20 cellular contexts compared by ENCODE assay signal in the genomic region with DNA sequence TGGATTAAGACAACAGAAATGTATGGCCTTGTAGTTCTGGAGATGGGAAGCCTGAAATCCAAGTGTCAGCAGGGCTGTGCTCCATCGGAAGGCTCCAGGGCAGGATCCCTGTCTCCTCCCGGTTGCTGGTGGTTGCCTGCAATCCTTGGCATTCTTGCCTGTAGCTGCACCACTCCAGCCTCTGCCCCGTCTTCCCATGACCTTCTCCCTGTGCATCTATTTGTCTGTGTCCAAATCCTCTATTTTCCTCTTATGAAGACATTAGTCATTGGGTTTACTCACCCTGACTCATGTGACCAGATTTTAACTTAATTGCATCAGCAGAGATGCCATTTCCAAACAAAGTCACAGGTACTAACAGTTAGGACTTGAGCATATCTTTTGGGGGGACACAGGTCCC. TPM values are rescaled to one million over a fixed set of nuclear protein-coding genes. Genes with fewer than 3 reads are reported as not detected.
A peak's percentile ranks its signal among the peaks of the same experiment; 100 is the strongest.
DNase-seq lines count a peak whose midpoint lies in the region; ATAC-seq and TF ChIP-seq lines count a peak whose summit lies in the region.
"Had no signal": no experiment of that assay in that cellular context is flagged by ENCODE, and none has a peak within 500 bp of the region (broad histone marks: within the 10 kb centered on the region; RNA-seq: fewer than 3 reads in every experiment).

No MANE protein-coding gene starts in this region.

- intact Hi-C loops in mammary epithelial cell (cut with micrococcal nuclease): no loop called here
- intact Hi-C loops in right cardiac atrium (cut with DNase I): no loop called here

- no peaks in the 10 kb centered on the region for H3K4me1 Mint-ChIP-seq in activated CD8-positive, alpha-beta memory T cell treated with anti-CD3 and anti-CD28 coated beads, Interleukin-2, amount 10 ng/mL, durations not matched to agents 7 days and 5 days

- H3K27me3 ChIP-seq in mammary epithelial cell (ENCODE audit: insufficient read depth, low read length) (no peaks in the 10 kb centered on the region), H7 (ENCODE audit: control insufficient read depth, insufficient read depth, low read length) (no peaks in the 10 kb centered on the region), right cardiac atrium (ENCODE audit: control insufficient read depth, insufficient read depth) (no peaks in the 10 kb centered on the region)
- H3K27me3 ChIP-seq: neutrophil had no signal

- no peak overlapping the region for H3K9ac ChIP-seq in mammary epithelial cell (ENCODE audit: insufficient read depth, low read length)

- no peak overlapping the region for H3K27ac Mint-ChIP-seq in activated CD8-positive, alpha-beta memory T cell treated with anti-CD3 and anti-CD28 coated beads, Interleukin-2, amount 10 ng/mL, durations not matched to agents 7 days and 5 days

- dilution Hi-C loops in mammary epithelial cell (cut with HindIII; ENCODE audit: low sequenced_read_pairs): no loop called here

- no peaks in the 10 kb centered on the region for H3K9me3 ChIP-seq in mammary epithelial cell (replicated peaks; ENCODE audit: insufficient read depth, low read length)
- no peaks in the 10 kb centered on the region for H3K9me3 ChIP-seq in right cardiac atrium (ENCODE audit: control insufficient read depth, low read length)
- H3K9me3 ChIP-seq: neutrophil had no signal

- CTCF ChIA-PET in mammary epithelial cell (lab: Charles Lee; ENCODE audit: low non-redundant PET): no interaction called here
- CTCF ChIA-PET in activated CD8-positive, alpha-beta memory T cell treated with anti-CD3 and anti-CD28 coated beads, Interleukin-2, amount 10 ng/mL, durations not matched to agents 7 days and 5 days (lab: Charles Lee): no interaction called here

- TF ChIP-seq CTCF in mammary epithelial cell (conservative IDR thresholded peaks at IDR 0.05 in 1 of 2, IDR thresholded peaks at IDR 0.05 in 1 of 2; ENCODE audit: extremely low read depth in 1 of 2, insufficient read depth in 1 of 2, low read depth in 1 of 2, low read length in 2 of 2): no peak

- no peaks in the 10 kb centered on the region for H3K79me2 ChIP-seq in mammary epithelial cell (ENCODE audit: insufficient read depth, low read length)

- H3K36me3 Mint-ChIP-seq in activated CD8-positive, alpha-beta memory T cell treated with anti-CD3 and anti-CD28 coated beads, Interleukin-2, amount 10 ng/mL, durations not matched to agents 7 days and 5 days: no peaks in the 10 kb centered on the region

- H3K4me3 ChIP-seq in mammary epithelial cell (replicated peaks in 1 of 3; ENCODE audit: insufficient read depth in 1 of 3, low read depth in 2 of 3, low read length in 3 of 3): no peak overlapping the region
- no peak overlapping the region for H3K4me3 ChIP-seq in H7 (ENCODE audit: insufficient read depth, low read depth, low read length)
- no peak overlapping the region for H3K4me3 ChIP-seq in right cardiac atrium (ENCODE audit: low read length)
- H3K4me3 ChIP-seq: PC-9, skin epidermis had no signal

- WGBS in mammary epithelial cell (ENCODE audit: low coverage, missing lambda C conversion rate): 47% methylated on average over 3 of the region's 3 CpGs
- 81% methylated on average over 3 of the region's 3 CpGs for WGBS in right cardiac atrium

- no peaks in the 10 kb centered on the region for H3K9me3 Mint-ChIP-seq in activated CD8-positive, alpha-beta memory T cell treated with anti-CD3 and anti-CD28 coated beads, Interleukin-2, amount 10 ng/mL, durations not matched to agents 7 days and 5 days (ENCODE audit: low read depth)

- H3K27ac ChIP-seq in mammary epithelial cell (ENCODE audit: insufficient read depth, low read depth, low read length) (no peak overlapping the region), right cardiac atrium (ENCODE audit: low read length) (no peak overlapping the region)
- H3K27ac ChIP-seq: 22Rv1, neutrophil, PC-9, skin epidermis had no signal

- DNase-seq in DMS53 (lab: John Stamatoyannopoulos, UW): peak; percentile 41
- no peak for DNase-seq in DMS53 treated with DMSO at 0.1 percent for 48 hours (lab: John Stamatoyannopoulos, UW; ENCODE audit: unreplicated experiment)
- peak; percentile 14 for DNase-seq in LHCN-M2 (ENCODE audit: low read depth)
- peak; percentile 40 for DNase-seq in mammary epithelial cell
- peak; percentile 80 for DNase-seq in renal cortical epithelial cell (ENCODE audit: low read depth)
- DNase-seq in H7: no peak
- no peak for DNase-seq in activated CD8-positive, alpha-beta memory T cell treated with anti-CD3 and anti-CD28 coated beads, Interleukin-2, amount 10 ng/mL, durations not matched to agents 7 days and 5 days
- no peak for DNase-seq in right cardiac atrium
- DNase-seq: activated CD4-positive, alpha-beta T cell treated with anti-CD3 and anti-CD28 coated beads for 4 hours; activated T-cell treated with anti-CD3 and anti-CD28 coated beads, Interleukin-2, amount 50 U/mL, for 1 hour; amygdala; dermis blood vessel endothelial cell; NCI-H1417; NCI-H510A; PC-9; stimulated activated naive CD4-positive, alpha-beta T cell; T-helper 1 cell had no signal

- H4K20me1 ChIP-seq in mammary epithelial cell (ENCODE audit: insufficient read depth, low read length): no peaks in the 10 kb centered on the region

- in situ Hi-C loops in mammary epithelial cell (cut with MboI; ENCODE audit: low sequenced_read_pairs in 2 of 2): no loop called here

- BruUV-seq in mammary epithelial cell (replicated peaks; lab: Mats Ljungman, UMichigan): no TSS peak

- H3K4me2 ChIP-seq in mammary epithelial cell (ENCODE audit: insufficient read depth, low read depth, low read length): no peak overlapping the region
- H3K4me2 ChIP-seq: PC-9 had no signal

- H3K36me3 ChIP-seq in mammary epithelial cell (ENCODE audit: insufficient read depth, low read length) (no peaks in the 10 kb centered on the region), H7 (replicated peaks; ENCODE audit: control insufficient read depth, insufficient read depth, low read length) (peaks cover 2% of the 10 kb centered on the region)
- H3K36me3 ChIP-seq: neutrophil had no signal

- H3K4me3 Mint-ChIP-seq in activated CD8-positive, alpha-beta memory T cell treated with anti-CD3 and anti-CD28 coated beads, Interleukin-2, amount 10 ng/mL, durations not matched to agents 7 days and 5 days: no peak overlapping the region

- H3K4me1 ChIP-seq in mammary epithelial cell (ENCODE audit: insufficient read depth, low read length) (no peaks in the 10 kb centered on the region), right cardiac atrium (ENCODE audit: control insufficient read depth, insufficient read depth, low read length) (no peaks in the 10 kb centered on the region)

- no peak overlapping the region for H2AFZ ChIP-seq in mammary epithelial cell (ENCODE audit: low read depth, low read length)
- H2AFZ ChIP-seq: PC-9 had no signal

- no peaks in the 10 kb centered on the region for H3K27me3 Mint-ChIP-seq in activated CD8-positive, alpha-beta memory T cell treated with anti-CD3 and anti-CD28 coated beads, Interleukin-2, amount 10 ng/mL, durations not matched to agents 7 days and 5 days

- no peak for ATAC-seq in activated CD8-positive, alpha-beta memory T cell treated with anti-CD3 and anti-CD28 coated beads, Interleukin-2, amount 10 ng/mL, durations not matched to agents 7 days and 5 days
- ATAC-seq in right cardiac atrium: no peak

RNA-seq across cellular contexts. Expression of a gene that starts 15.1 kb away (rescaled TPM):
- 0.06 TPM in 1 of 2 replicates, not detected in the other for total RNA-seq in LHCN-M2 (2014; rRNA removed)
- not detected for polyA plus RNA-seq in LHCN-M2 (2012)
- total RNA-seq in mammary epithelial cell: not detected
- not detected for polyA plus RNA-seq in mammary epithelial cell
- polyA minus RNA-seq in mammary epithelial cell: not detected
- total RNA-seq in renal cortical epithelial cell: 0.69 and 3.0 TPM in 2 replicates
- 14.9 and 21.7 TPM in 2 replicates for total RNA-seq in H7 (2014; rRNA removed; shearing (Covaris generic))
- total RNA-seq in activated CD8-positive, alpha-beta memory T cell treated with anti-CD3 and anti-CD28 coated beads, Interleukin-2, amount 10 ng/mL, durations not matched to agents 7 days and 5 days: not detected
- not detected for total RNA-seq in right cardiac atrium
- polyA plus RNA-seq in right cardiac atrium: not detected
- total RNA-seq: dermis blood vessel endothelial cell, PC-9 had no signal

Comparison
In these comparisons a context has a peak if more than half of its experiments do, and no peak if none do; other contexts are left out.
1. DNase-seq: peak in DMS53 (single experiment), LHCN-M2 (single experiment), mammary epithelial cell (single experiment) and renal cortical epithelial cell (single experiment); none in DMS53 treated with DMSO at 0.1 percent for 48 hours (single experiment), H7 (single experiment), activated CD8-positive, alpha-beta memory T cell treated with anti-CD3 and anti-CD28 coated beads, Interleukin-2, amount 10 ng/mL, durations not matched to agents 7 days and 5 days (single experiment) and right cardiac atrium (0 of 3).